In genomic region chr11:11786234-11786633, GRCh38 we compare ENCODE assay signal across 17 cellular contexts.
"Had no signal": no experiment of that assay in that cellular context is flagged by ENCODE, and none has a peak within 500 bp of the region (broad histone marks: within the 10 kb centered on the region; RNA-seq: fewer than 3 reads in every experiment).

No MANE protein-coding gene starts in this region.

- H3K36me3 ChIP-seq: tibial nerve, vagina had no signal

- H3K27ac ChIP-seq: body of pancreas, foreskin keratinocyte, tibial nerve, vagina had no signal

- ATAC-seq: body of pancreas; effector memory CD8-positive, alpha-beta T cell; foreskin keratinocyte; stimulated activated naive CD8-positive, alpha-beta T cell treated with anti-CD3 and anti-CD28 coated beads, Interleukin-15, Interleukin-2, amounts not matched to agents 100 U/mL and 50 U/mL, for 24 hours had no signal

- H3K27ac Mint-ChIP-seq: activated B cell treated with CpG ODN at 0.5 μM for 24 hours; activated CD4-positive, alpha-beta memory T cell treated with anti-CD3 and anti-CD28 coated beads for 36 hours; activated naive CD8-positive, alpha-beta T cell treated with anti-CD3 and anti-CD28 coated beads for 36 hours; effector memory CD8-positive, alpha-beta T cell had no signal

- H3K36me3 Mint-ChIP-seq: activated CD4-positive, alpha-beta memory T cell treated with anti-CD3 and anti-CD28 coated beads for 36 hours; activated naive CD8-positive, alpha-beta T cell treated with anti-CD3 and anti-CD28 coated beads for 36 hours had no signal

- H3K9me3 Mint-ChIP-seq: activated B cell treated with CpG ODN at 0.5 μM for 24 hours; activated CD4-positive, alpha-beta memory T cell treated with anti-CD3 and anti-CD28 coated beads for 36 hours; activated naive CD8-positive, alpha-beta T cell treated with anti-CD3 and anti-CD28 coated beads for 36 hours; effector memory CD8-positive, alpha-beta T cell had no signal

- H3K27me3 Mint-ChIP-seq: activated naive CD8-positive, alpha-beta T cell treated with anti-CD3 and anti-CD28 coated beads for 36 hours had no signal

- H3K4me1 Mint-ChIP-seq: activated B cell treated with CpG ODN at 0.5 μM for 24 hours; activated naive CD8-positive, alpha-beta T cell treated with anti-CD3 and anti-CD28 coated beads for 36 hours had no signal

- FAIRE-seq: TTC549 had no signal

- H3K9me3 ChIP-seq: body of pancreas, tibial nerve, vagina had no signal

- H3K4me1 ChIP-seq: body of pancreas had no signal

- H3K4me3 ChIP-seq: body of pancreas, lung, tibial nerve, vagina had no signal

- H3K4me3 Mint-ChIP-seq: activated B cell treated with CpG ODN at 0.5 μM for 24 hours; activated CD4-positive, alpha-beta memory T cell treated with anti-CD3 and anti-CD28 coated beads for 36 hours; activated naive CD8-positive, alpha-beta T cell treated with anti-CD3 and anti-CD28 coated beads for 36 hours; effector memory CD8-positive, alpha-beta T cell had no signal

- DNase-seq: activated B cell treated with CpG ODN at 0.5 μM for 24 hours; activated CD4-positive, alpha-beta memory T cell treated with anti-CD3 and anti-CD28 coated beads for 36 hours; activated CD4-positive, alpha-beta T cell treated with anti-CD3 and anti-CD28 coated beads for 4 hours; activated naive CD8-positive, alpha-beta T cell treated with anti-CD3 and anti-CD28 coated beads for 36 hours; amygdala; body of pancreas; effector memory CD8-positive, alpha-beta T cell; foreskin keratinocyte; islet precursor cell; occipital lobe; posterior cingulate gyrus; stimulated activated CD4-positive, alpha-beta T cell treated with anti-CD3 and anti-CD28 coated beads, Interleukin-1b, Interleukin-23, amount 100 ng/mL, for 48 hours; stimulated activated naive CD8-positive, alpha-beta T cell treated with anti-CD3 and anti-CD28 coated beads, Interleukin-15, Interleukin-2, amounts not matched to agents 100 U/mL and 50 U/mL, for 24 hours had no signal

- H3K27me3 ChIP-seq: body of pancreas, foreskin keratinocyte, tibial nerve, vagina had no signal
